Comparison of ENCODE assay signal across 9 cellular contexts in the genomic region with DNA sequence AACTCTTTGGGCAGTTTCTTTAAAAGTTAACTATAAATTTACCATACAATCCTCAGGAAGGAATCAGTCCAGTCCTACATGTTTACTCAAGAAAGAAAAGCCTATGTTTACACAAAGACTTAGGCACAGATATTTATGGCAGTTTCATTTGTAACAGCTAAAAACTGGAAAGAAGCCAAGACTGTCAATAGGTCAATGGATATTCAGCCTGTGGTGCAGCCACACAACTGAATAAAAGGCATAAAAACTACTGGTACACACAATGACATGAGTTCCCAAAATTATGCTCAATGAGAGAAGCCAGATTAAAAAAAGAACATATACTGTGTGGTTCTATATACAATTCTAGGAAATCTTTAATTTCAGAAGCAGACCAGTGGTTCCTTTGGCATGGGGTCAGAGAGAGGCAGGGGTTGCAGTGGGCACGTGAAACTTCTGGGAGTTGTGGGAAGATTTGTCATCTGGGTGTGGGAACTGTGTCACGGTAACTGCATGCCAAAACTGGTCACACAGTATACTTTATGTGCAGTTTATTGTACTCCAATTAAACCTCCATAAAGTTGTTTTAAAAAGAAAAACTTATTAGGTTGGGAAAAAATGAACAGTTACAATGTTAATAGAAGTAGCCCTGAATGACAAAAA. TPM values are rescaled to one million over a fixed set of nuclear protein-coding genes. Genes with fewer than 3 reads are reported as not detected.
DNase-seq lines count a peak whose midpoint lies in the region; ATAC-seq and TF ChIP-seq lines count a peak whose summit lies in the region.
"Had no signal": no experiment of that assay in that cellular context is flagged by ENCODE, and none has a peak within 500 bp of the region (broad histone marks: within the 10 kb centered on the region; RNA-seq: fewer than 3 reads in every experiment).

No MANE protein-coding gene starts in this region.

- H4K20me1 ChIP-seq in Karpas-422 (ENCODE audit: insufficient read depth, low read depth, low read length) = no peaks in the 10 kb centered on the region
- H4K20me1 ChIP-seq in smooth muscle cell (ENCODE audit: low read depth) = peaks cover 4% of the 10 kb centered on the region

- peaks cover 15% of the 10 kb centered on the region; the same call in 1 of the 2 replicates for H3K36me3 ChIP-seq in Karpas-422 (ENCODE audit: insufficient read depth, low read length)
- H3K36me3 ChIP-seq in SJSA1 = no peaks in the 10 kb centered on the region
- H3K36me3 ChIP-seq in smooth muscle cell (ENCODE audit: low read depth) = no peaks in the 10 kb centered on the region
- no peaks in the 10 kb centered on the region for H3K36me3 ChIP-seq in aorta (ENCODE audit: control insufficient read depth in 1 of 2, insufficient read depth in 2 of 2, low read length in 1 of 2)

- no peaks in the 10 kb centered on the region for H3F3A ChIP-seq in smooth muscle cell (ENCODE audit: low read depth)

- H3K79me2 ChIP-seq in Karpas-422 (ENCODE audit: low read length) = peaks cover 95% of the 10 kb centered on the region
- H3K79me2 ChIP-seq in smooth muscle cell (ENCODE audit: low read depth) = peaks cover 3% of the 10 kb centered on the region

- H3K27ac ChIP-seq in Karpas-422 (ENCODE audit: low read length) (peak overlapping the region; percentile 100), SJSA1 (peak overlapping the region; percentile 56), smooth muscle cell (ENCODE audit: low read depth) (no peak overlapping the region), aorta (ENCODE audit: low read depth in 1 of 2, low read length in 2 of 2) (no peak overlapping the region)

- no peaks in the 10 kb centered on the region for H3K9me2 ChIP-seq in Karpas-422 (replicated peaks; ENCODE audit: insufficient read depth, low read length)

- 49% methylated on average over 2 of the region's 2 CpGs for WGBS in smooth muscle cell (ENCODE audit: low lambda C conversion rate)
- WGBS in aorta, 2 donors = 22 to 29% methylated on average over 2 of the region's 2 CpGs

- H3K9ac ChIP-seq in Karpas-422 (ENCODE audit: low read length) (peak overlapping the region; percentile 20; the same call in 1 of the 2 replicates), smooth muscle cell (ENCODE audit: low read depth) (no peak overlapping the region)

- intact Hi-C loops in aorta (cut with DNase I) = no loop called here

- H2AFZ ChIP-seq in Karpas-422 (ENCODE audit: low read length) (no peak overlapping the region), smooth muscle cell (ENCODE audit: low read depth) (no peak overlapping the region)

- ATAC-seq in left lobe of liver (peak; percentile 69), aorta (ENCODE audit: low FRiP score) (no peak)

- H3K4me3 ChIP-seq in Karpas-422 (ENCODE audit: low read length) (no peak overlapping the region), SJSA1 (no peak overlapping the region), smooth muscle cell (no peak overlapping the region), aorta (ENCODE audit: low read length in 2 of 2) (no peak overlapping the region)

- TF ChIP-seq CTCF in smooth muscle cell (IDR thresholded peaks at IDR 0.05; ENCODE audit: borderline replicate concordance, insufficient read depth, poor library complexity, severe bottlenecking) = no peak

- H3K27me3 ChIP-seq in Karpas-422 (ENCODE audit: low read length) (no peaks in the 10 kb centered on the region), SJSA1 (replicated peaks) (no peaks in the 10 kb centered on the region), smooth muscle cell (ENCODE audit: low read depth) (no peaks in the 10 kb centered on the region), aorta (ENCODE audit: control insufficient read depth in 1 of 2, insufficient read depth in 2 of 2, low read length in 1 of 2) (no peaks in the 10 kb centered on the region)

- H3K9me3 ChIP-seq in Karpas-422 (ENCODE audit: low read length) = no peaks in the 10 kb centered on the region
- no peaks in the 10 kb centered on the region for H3K9me3 ChIP-seq in SJSA1 (replicated peaks)
- H3K9me3 ChIP-seq in smooth muscle cell (replicated peaks; ENCODE audit: low read depth) = no peaks in the 10 kb centered on the region
- H3K9me3 ChIP-seq in aorta (ENCODE audit: control insufficient read depth, low read length) = no peaks in the 10 kb centered on the region

- DNase-seq in DMS153 (lab: John Stamatoyannopoulos, UW) (peak; percentile 72), Karpas-422 (no peak), SJSA1 (ENCODE audit: low read depth in 1 of 2, low spot score in 2 of 2) (peak in 1 of 2 experiments; percentile 31), left lobe of liver (ENCODE audit: low spot score) (no peak), smooth muscle cell (lab: John Stamatoyannopoulos, UW; ENCODE audit: unreplicated experiment) (no peak), aorta (no peak)
- DNase-seq in activated effector memory CD4-positive, alpha-beta T cell treated with anti-CD3 and anti-CD28 coated beads, Interleukin-2, amount 50 U/mL, for 16 hours = no peak
- DNase-seq in activated naive CD4-positive, alpha-beta T cell treated with Interleukin-2 at 50 U/mL for 16 hours = no peak
- DNase-seq: amygdala had no signal

- H3K4me1 ChIP-seq in Karpas-422 (ENCODE audit: low read length) = peaks cover 88% of the 10 kb centered on the region
- H3K4me1 ChIP-seq in SJSA1 (replicated peaks) = peaks cover 22% of the 10 kb centered on the region
- H3K4me1 ChIP-seq in smooth muscle cell (ENCODE audit: low read depth) = no peaks in the 10 kb centered on the region
- H3K4me1 ChIP-seq in aorta (ENCODE audit: control insufficient read depth in 1 of 2, insufficient read depth in 2 of 2, low read length in 2 of 2) = no peaks in the 10 kb centered on the region

- H3K4me2 ChIP-seq in Karpas-422 (ENCODE audit: low read depth, low read length, poor library complexity, severe bottlenecking) (peak overlapping the region; percentile 61), smooth muscle cell (no peak overlapping the region)

RNA-seq across cellular contexts. Expression of gene STS, which starts 26.8 kb away (rescaled TPM):
- total RNA-seq in Karpas-422 (2014; rRNA removed; shearing (Covaris generic); ENCODE audit: low replicate concordance) = 15.6 and 28.5 TPM in 2 replicates
- 2.4 and 4.4 TPM in 2 replicates for total RNA-seq in SJSA1 (2014; rRNA removed; shearing (Covaris generic))
- 4.2 TPM for total RNA-seq in left lobe of liver
- 2.7 and 3.8 TPM in 2 replicates for total RNA-seq in smooth muscle cell
- polyA plus RNA-seq in smooth muscle cell = 2.2 and 2.7 TPM in 2 replicates
- total RNA-seq in aorta = 10 to 100 TPM; 12.3 to 12.5 TPM
- polyA plus RNA-seq in aorta = 10 to 100 TPM in 1 of 2 donors, 1 to 10 TPM in 1; 4.1 to 11.4 TPM

RNA-seq across cellular contexts. Expression of gene PUDP, which starts 27.3 kb away (rescaled TPM):
- 36.8 and 41.2 TPM in 2 replicates for total RNA-seq in Karpas-422 (2014; rRNA removed; shearing (Covaris generic); ENCODE audit: low replicate concordance)
- total RNA-seq in SJSA1 (2014; rRNA removed; shearing (Covaris generic)) = 8.2 and 8.7 TPM in 2 replicates
- total RNA-seq in left lobe of liver (5.8 TPM), smooth muscle cell (9.0 and 19.5 TPM in 2 replicates), aorta (10 to 100 TPM in 1 of 2 donors, 1 to 10 TPM in 1; 9.8 to 18.7 TPM)
- polyA plus RNA-seq in smooth muscle cell (11.5 and 13.2 TPM in 2 replicates), aorta (1 to 10 TPM; 4.8 to 5.5 TPM)

Comparison
In these comparisons a context has a peak if more than half of its experiments do, and no peak if none do; other contexts are left out.
1. H3K27ac ChIP-seq: peak in Karpas-422 (single experiment) and SJSA1 (single experiment); none in smooth muscle cell (single experiment) and aorta (0 of 2).